In genomic region chr12:51980051-51980808, GRCh38 we compare ENCODE assay signal across 8 cellular contexts. TPM values are rescaled to one million over a fixed set of nuclear protein-coding genes. Genes with fewer than 3 reads are reported as not detected.
DNase-seq lines count a peak whose midpoint lies in the region; ATAC-seq and TF ChIP-seq lines count a peak whose summit lies in the region.

No MANE protein-coding gene starts in this region.

- H3K27me3 ChIP-seq in DOHH2 (ENCODE audit: control insufficient read depth, low read length) (no peaks in the 10 kb centered on the region), SU-DHL-6 (ENCODE audit: low read length) (no peaks in the 10 kb centered on the region), left ventricle myocardium inferior (ENCODE audit: low read depth) (no peaks in the 10 kb centered on the region), sigmoid colon (no peaks in the 10 kb centered on the region)

- no peak for TF ChIP-seq EP300 in sigmoid colon (IDR thresholded peaks at IDR 0.05)

- H3K27ac ChIP-seq in DOHH2 (ENCODE audit: low read depth, low read length) (no peak overlapping the region), SU-DHL-6 (ENCODE audit: low read depth, low read length) (no peak overlapping the region), left ventricle myocardium inferior (replicated peaks) (no peak overlapping the region), sigmoid colon (no peak overlapping the region)

- ATAC-seq in HG03571 (IDR thresholded peaks at IDR 0.05; ENCODE audit: unreplicated experiment): no peak

- H3K4me2 ChIP-seq in DOHH2 (ENCODE audit: low read length): no peak overlapping the region
- no peak overlapping the region for H3K4me2 ChIP-seq in SU-DHL-6 (ENCODE audit: low read depth, low read length, poor library complexity, severe bottlenecking)

- H4K20me1 ChIP-seq in DOHH2 (ENCODE audit: control insufficient read depth, insufficient read depth, low read depth, low read length) (peaks cover 5% of the 10 kb centered on the region; the same call in 1 of the 2 replicates), SU-DHL-6 (ENCODE audit: low read depth, low read length) (no peaks in the 10 kb centered on the region)

- H3K36me3 ChIP-seq in DOHH2 (ENCODE audit: control insufficient read depth, low read length): peaks cover 44% of the 10 kb centered on the region
- H3K36me3 ChIP-seq in SU-DHL-6 (ENCODE audit: low read length): no peaks in the 10 kb centered on the region
- peaks cover 76% of the 10 kb centered on the region for H3K36me3 ChIP-seq in left ventricle myocardium inferior
- H3K36me3 ChIP-seq in sigmoid colon: peaks cover 20 to 77% (median 44%) of the 10 kb centered on the region in 4 donors

- H3F3A ChIP-seq in DOHH2 (ENCODE audit: control insufficient read depth, insufficient read depth) (no peaks in the 10 kb centered on the region), SU-DHL-6 (ENCODE audit: insufficient read depth) (no peaks in the 10 kb centered on the region)

- H3K9ac ChIP-seq in SU-DHL-6 (ENCODE audit: low read length): no peak overlapping the region

- H3K9me2 ChIP-seq in DOHH2 (replicated peaks; ENCODE audit: control insufficient read depth, low read length) (no peaks in the 10 kb centered on the region), SU-DHL-6 (replicated peaks; ENCODE audit: insufficient read depth, low read length) (no peaks in the 10 kb centered on the region)

- TF ChIP-seq CTCF in DOHH2 (IDR thresholded peaks at IDR 0.05; ENCODE audit: low read depth, low read length, poor library complexity, severe bottlenecking) (peak; percentile 98), SU-DHL-6 (IDR thresholded peaks at IDR 0.05; ENCODE audit: insufficient read depth, low read length, poor library complexity, severe bottlenecking) (peak; percentile 82), left ventricle myocardium inferior (IDR thresholded peaks at IDR 0.05; ENCODE audit: borderline replicate concordance) (peak; percentile 99), sigmoid colon (IDR thresholded peaks at IDR 0.05) (peak; percentile 74 to 98 (median 92))

- H2AFZ ChIP-seq in SU-DHL-6 (ENCODE audit: low read depth, low read length, severe bottlenecking): no peak overlapping the region

- H3K4me3 ChIP-seq in DOHH2 (ENCODE audit: low read length): no peak overlapping the region
- H3K4me3 ChIP-seq in SU-DHL-6 (ENCODE audit: insufficient read depth, low read length, poor library complexity, severe bottlenecking): no peak overlapping the region
- no peak overlapping the region for H3K4me3 ChIP-seq in left ventricle myocardium inferior
- H3K4me3 ChIP-seq in sigmoid colon: no peak overlapping the region

- H3K9me3 ChIP-seq in DOHH2 (ENCODE audit: control insufficient read depth, insufficient read depth, low read length): no peaks in the 10 kb centered on the region
- H3K9me3 ChIP-seq in SU-DHL-6 (ENCODE audit: insufficient read depth, low read length): no peaks in the 10 kb centered on the region
- no peaks in the 10 kb centered on the region for H3K9me3 ChIP-seq in left ventricle myocardium inferior (replicated peaks)
- no peaks in the 10 kb centered on the region for H3K9me3 ChIP-seq in sigmoid colon

- H3K4me1 ChIP-seq in DOHH2 (ENCODE audit: control insufficient read depth, low read length) (0 out of 2 replicates have a peak, but pooled peaks cover 2% of the 10 kb centered on the region), left ventricle myocardium inferior (peaks cover 8% of the 10 kb centered on the region), sigmoid colon (no peaks in the 10 kb centered on the region)

- no peak for TF ChIP-seq POLR2A in sigmoid colon (IDR thresholded peaks at IDR 0.05)

- 18 to 33% methylated on average over 7 of the region's 7 CpGs for WGBS in sigmoid colon, 2 donors

- intact Hi-C loops in left ventricle myocardium inferior (cut with micrococcal nuclease): loop anchor here (2.0 kb wide), 1 partner anchor 85 kb away; no protein-coding TSS in a partner anchor
- intact Hi-C loops in sigmoid colon (cut with DNase I): loop anchor here (5.0 kb wide), 2 partner anchors 38 to 88 kb away; no protein-coding TSS in a partner anchor

- DNase-seq in H4 (ENCODE audit: low spot score): peak; percentile 58
- peak; percentile 68 for DNase-seq in MV-4-11 (lab: John Stamatoyannopoulos, UW)
- DNase-seq in activated naive CD8-positive, alpha-beta T cell treated with anti-CD3 and anti-CD28 coated beads, Interleukin-2, amount 50 U/mL, for 16 hours (ENCODE audit: low read depth, low spot score): peak; percentile 11
- peak; percentile 63 for DNase-seq in left ventricle myocardium inferior
- DNase-seq in sigmoid colon: peak; percentile 85

- H3K79me2 ChIP-seq in DOHH2 (ENCODE audit: control insufficient read depth, low read length) (no peaks in the 10 kb centered on the region), SU-DHL-6 (ENCODE audit: insufficient read depth, low read length) (no peaks in the 10 kb centered on the region)

RNA-seq across cellular contexts. Expression of gene TAMALIN, which starts 26.5 kb away (rescaled TPM):
- total RNA-seq in H4 (2014; rRNA removed; shearing (Covaris generic)): 0.35 and 1.8 TPM in 2 replicates
- total RNA-seq in left ventricle myocardium inferior: 20.0 TPM
- total RNA-seq in sigmoid colon: 10 to 100 TPM in 2 of 4 donors, 1 to 10 TPM in 2; 9.2 to 11.1 (median 10.1) TPM
- polyA plus RNA-seq in sigmoid colon: 10 to 100 TPM in 1 of 3 donors, 1 to 10 TPM in 2; 4.2 to 17.0 (median 4.9) TPM

RNA-seq across cellular contexts. Expression of gene ACVR1B, which starts 28.7 kb away (rescaled TPM):
- 3.8 and 6.1 TPM in 2 replicates for total RNA-seq in H4 (2014; rRNA removed; shearing (Covaris generic))
- total RNA-seq in left ventricle myocardium inferior (8.5 TPM), sigmoid colon (1 to 10 TPM; 7.2 to 9.8 (median 8.6) TPM)
- 10 to 100 TPM; 10.8 to 30.7 (median 11.1) TPM for polyA plus RNA-seq in sigmoid colon

Comparison
In these comparisons a context has a peak if more than half of its experiments do, and no peak if none do; other contexts are left out.
1. DNase-seq: peak in every context shown above with its lines; median percentile 85 in sigmoid colon; 68 in MV-4-11; 63 in left ventricle myocardium inferior; 58 in H4; 11 in activated naive CD8-positive, alpha-beta T cell treated with anti-CD3 and anti-CD28 coated beads, Interleukin-2, amount 50 U/mL, for 16 hours.